ENCODE assay signal across 21 cellular contexts in genomic region chr4:132709024-132709423, GRCh38.
A peak's percentile ranks its signal among the peaks of the same experiment; 100 is the strongest.
DNase-seq lines count a peak whose midpoint lies in the region; ATAC-seq, FAIRE-seq and TF ChIP-seq lines count a peak whose summit lies in the region.
"Had no signal": no experiment of that assay in that cellular context is flagged by ENCODE, and none has a peak within 500 bp of the region (broad histone marks: within the 10 kb centered on the region; RNA-seq: fewer than 3 reads in every experiment).

No MANE protein-coding gene starts in this region.

- DNase-seq in ACHN (peak; percentile 19), Karpas-422 (no peak), PC-3 (peak; percentile 35), endothelial cell of umbilical vein (ENCODE audit: low read depth, low spot score) (peak; percentile 22), hepatic stellate cell (ENCODE audit: low spot score) (no peak), NCI-H1417 treated with DMSO at 0.1 percent for 48 hours (lab: John Stamatoyannopoulos, UW) (no peak), frontal cortex (ENCODE audit: low spot score in 2 of 2) (no peak)
- DNase-seq: CD4-positive, CD25-positive, alpha-beta regulatory T cell; DMS79 treated with DMSO at 0.1 percent for 48 hours; Kasumi-1; NCI-H1092 treated with DMSO at 0.1 percent for 48 hours; NCI-H146; NCI-H2029; NCI-H2227 treated with DMSO at 0.1 percent for 48 hours; NCI-H510A; SW 1271 had no signal

- FAIRE-seq in endothelial cell of umbilical vein (lab: Jason Lieb, UNC) (no peak), frontal cortex (lab: Jason Lieb, UNC) (no peak)
- FAIRE-seq: A549, GM12892, GM18507 had no signal

- H3K4me3 ChIP-seq in Karpas-422 (ENCODE audit: low read length) (peak overlapping the region; percentile 15; the same call in 1 of the 2 replicates), PC-3 (ENCODE audit: low read length) (no peak overlapping the region; the same call in 1 of the 2 replicates), endothelial cell of umbilical vein (replicated peaks in 1 of 3; ENCODE audit: insufficient read depth in 1 of 3, low read depth in 1 of 3, low read length in 3 of 3) (no peak overlapping the region)
- H3K4me3 ChIP-seq: A549, SJSA1 had no signal

- CTCF ChIA-PET in PC-3 (lab: Charles Lee) (no interaction called here), endothelial cell of umbilical vein (lab: Charles Lee) (no interaction called here)

- dilution Hi-C loops in endothelial cell of umbilical vein (cut with MboI; ENCODE audit: extremely low pct_ligation_motif_present, low sequenced_read_pairs) = no loop called here

- peak overlapping the region; percentile 29 for H3K4me2 ChIP-seq in Karpas-422 (ENCODE audit: low read depth, low read length, poor library complexity, severe bottlenecking)
- peak overlapping the region; percentile 53 for H3K4me2 ChIP-seq in PC-3 (ENCODE audit: low read length)
- no peak overlapping the region for H3K4me2 ChIP-seq in endothelial cell of umbilical vein (ENCODE audit: insufficient read depth, low read length)

- no peaks in the 10 kb centered on the region for H3K79me2 ChIP-seq in Karpas-422 (ENCODE audit: low read length)
- H3K79me2 ChIP-seq in PC-3 (ENCODE audit: low read length) = no peaks in the 10 kb centered on the region
- H3K79me2 ChIP-seq in endothelial cell of umbilical vein (ENCODE audit: control insufficient read depth, insufficient read depth, low read length) = no peaks in the 10 kb centered on the region

- intact Hi-C loops in PC-3 (cut with micrococcal nuclease) = no loop called here
- intact Hi-C loops in endothelial cell of umbilical vein (cut with micrococcal nuclease) = no loop called here

- in situ Hi-C loops in ACHN (cut with HindIII; ENCODE audit: low pct_ligation_motif_present, low pct_unique_long_range_greater_than_20kb, low sequenced_read_pairs) = no loop called here

- no peak for TF ChIP-seq POLR2A in endothelial cell of umbilical vein (IDR thresholded peaks at IDR 0.05; ENCODE audit: low read depth, low read length)

- H3K27me3 ChIP-seq in Karpas-422 (ENCODE audit: low read length) (no peaks in the 10 kb centered on the region), PC-3 (ENCODE audit: low read length) (no peaks in the 10 kb centered on the region), endothelial cell of umbilical vein (ENCODE audit: control insufficient read depth in 2 of 2, insufficient read depth in 2 of 2, low read length in 2 of 2) (no peaks in the 10 kb centered on the region)
- H3K27me3 ChIP-seq: SJSA1 had no signal

- H3K4me1 ChIP-seq in Karpas-422 (ENCODE audit: low read length) = peaks cover 4% of the 10 kb centered on the region; the same call in 1 of the 2 replicates
- H3K4me1 ChIP-seq in PC-3 (ENCODE audit: insufficient read depth, low read length) = no peaks in the 10 kb centered on the region
- no peaks in the 10 kb centered on the region for H3K4me1 ChIP-seq in endothelial cell of umbilical vein (ENCODE audit: control insufficient read depth, extremely low read depth, insufficient read depth, low read length)
- H3K4me1 ChIP-seq: A549, SJSA1 had no signal

- BruUV-seq in PC-3 (replicated peaks; lab: Mats Ljungman, UMichigan) = no TSS peak
- BruUV-seq in endothelial cell of umbilical vein (replicated peaks; lab: Mats Ljungman, UMichigan) = no TSS peak

- H3K36me3 ChIP-seq in Karpas-422 (ENCODE audit: insufficient read depth, low read length) (no peaks in the 10 kb centered on the region), PC-3 (ENCODE audit: low read depth, low read length) (no peaks in the 10 kb centered on the region), endothelial cell of umbilical vein (ENCODE audit: control insufficient read depth in 2 of 2, extremely low read depth in 1 of 2, insufficient read depth in 2 of 2, low read length in 2 of 2) (no peaks in the 10 kb centered on the region)
- H3K36me3 ChIP-seq: SJSA1 had no signal

- H3K9me3 ChIP-seq in Karpas-422 (ENCODE audit: low read length) (no peaks in the 10 kb centered on the region; the same call in 1 of the 2 replicates), PC-3 (ENCODE audit: low read length) (no peaks in the 10 kb centered on the region), endothelial cell of umbilical vein (replicated peaks; ENCODE audit: control insufficient read depth, insufficient read depth, low read length) (no peaks in the 10 kb centered on the region)
- H3K9me3 ChIP-seq: A549 had no signal

- peak overlapping the region; percentile 58; the same call in 1 of the 2 replicates for H2AFZ ChIP-seq in Karpas-422 (ENCODE audit: low read length)
- H2AFZ ChIP-seq in PC-3 (ENCODE audit: low read length) = 0 out of 2 replicates have a peak overlapping the region, but pooled peaks have one; percentile 10
- H2AFZ ChIP-seq in endothelial cell of umbilical vein (ENCODE audit: low read depth, low read length) = no peak overlapping the region

- no peak overlapping the region for H3K9ac ChIP-seq in Karpas-422 (ENCODE audit: low read length)
- no peak overlapping the region for H3K9ac ChIP-seq in PC-3 (ENCODE audit: low read length)
- no peak overlapping the region for H3K9ac ChIP-seq in endothelial cell of umbilical vein (replicated peaks; ENCODE audit: extremely low read depth, insufficient read depth, low read length)

- H4K20me1 ChIP-seq in Karpas-422 (ENCODE audit: insufficient read depth, low read depth, low read length) (no peaks in the 10 kb centered on the region), PC-3 (ENCODE audit: low read length) (no peaks in the 10 kb centered on the region), endothelial cell of umbilical vein (replicated peaks; ENCODE audit: control insufficient read depth, extremely low read depth, insufficient read depth, low read length) (no peaks in the 10 kb centered on the region)

- no peaks in the 10 kb centered on the region for H3K9me1 ChIP-seq in endothelial cell of umbilical vein (replicated peaks; ENCODE audit: control insufficient read depth, extremely low read depth, insufficient read depth, low read length)

- TF ChIP-seq CTCF in PC-3 (conservative IDR thresholded peaks at IDR 0.05; ENCODE audit: low read depth, low read length) (no peak), endothelial cell of umbilical vein (IDR thresholded peaks at IDR 0.05; ENCODE audit: extremely low read depth in 1 of 2, insufficient read depth in 1 of 2, low read depth in 1 of 2, low read length in 2 of 2) (no peak)

- no peaks in the 10 kb centered on the region for H3F3A ChIP-seq in PC-3 (ENCODE audit: low read length, unreplicated experiment)

- POLR2A ChIA-PET in PC-3 (lab: Charles Lee; ENCODE audit: unreplicated experiment) (no interaction called here), endothelial cell of umbilical vein (lab: Charles Lee) (no interaction called here)

- H3K9me2 ChIP-seq in Karpas-422 (replicated peaks; ENCODE audit: insufficient read depth, low read length) = no peaks in the 10 kb centered on the region
- H3K9me2 ChIP-seq in PC-3 (replicated peaks; ENCODE audit: low read length) = no peaks in the 10 kb centered on the region

- peak; percentile 63 for ATAC-seq in PC-3
- ATAC-seq: A549, Right ventricle myocardium inferior had no signal

- H3K27ac ChIP-seq in Karpas-422 (ENCODE audit: low read length) (no peak overlapping the region), PC-3 (ENCODE audit: low read length) (no peak overlapping the region), endothelial cell of umbilical vein (ENCODE audit: insufficient read depth, low read depth, low read length) (no peak overlapping the region)
- H3K27ac ChIP-seq: A549, SJSA1 had no signal

TF ChIP-seq in endothelial cell of umbilical vein, 7 proteins besides CTCF, POLR2A, EP300 and RAD21:
- no peak for TF ChIP-seq GATA2 (IDR thresholded peaks at IDR 0.05; ENCODE audit: insufficient read depth, insufficient read length, low read depth, low read length)
- no peak for TF ChIP-seq MAX (IDR thresholded peaks at IDR 0.05; ENCODE audit: insufficient read depth, insufficient read length)
- TF ChIP-seq FOS (IDR thresholded peaks at IDR 0.05; ENCODE audit: borderline replicate concordance, insufficient read depth, low read length) = no peak
- no peak for TF ChIP-seq EZH2 (IDR thresholded peaks at IDR 0.05; ENCODE audit: borderline replicate concordance, low read depth, low read length, severe bottlenecking)
- no peak for TF ChIP-seq JUN (IDR thresholded peaks at IDR 0.05; ENCODE audit: borderline replicate concordance, insufficient read depth, insufficient read length, low read depth)
- no peak for TF ChIP-seq POLR2AphosphoS5 (IDR thresholded peaks at IDR 0.05; ENCODE audit: insufficient read depth, low read depth, low read length)
- no peak for TF ChIP-seq MYC (IDR thresholded peaks at IDR 0.05; ENCODE audit: low read depth, low read length)
TF ChIP-seq in endothelial cell of umbilical vein: peak in this region for 0.

Comparison
In these comparisons a context has a peak if more than half of its experiments do, and no peak if none do; other contexts are left out.
1. DNase-seq: peak in ACHN (single experiment), PC-3 (single experiment) and endothelial cell of umbilical vein (single experiment); none in Karpas-422 (single experiment), hepatic stellate cell (single experiment), NCI-H1417 treated with DMSO at 0.1 percent for 48 hours (single experiment) and frontal cortex (0 of 2).